ENCODE assay signal across 19 cellular contexts in genomic region chr12:128316981-128317526, GRCh38. TPM values are rescaled to one million over a fixed set of nuclear protein-coding genes. Genes with fewer than 3 reads are reported as not detected.
DNase-seq lines count a peak whose midpoint lies in the region; TF ChIP-seq lines count a peak whose summit lies in the region.
"Had no signal": no experiment of that assay in that cellular context is flagged by ENCODE, and none has a peak within 500 bp of the region (broad histone marks: within the 10 kb centered on the region; RNA-seq: fewer than 3 reads in every experiment).

No MANE protein-coding gene starts in this region.

- H3K27ac Mint-ChIP-seq in type B pancreatic cell, result no peak overlapping the region
- H3K27ac Mint-ChIP-seq in Caco-2 (ENCODE audit: unreplicated experiment), result no peak overlapping the region
- H3K27ac Mint-ChIP-seq: activated CD4-positive, alpha-beta T cell treated with anti-CD3 and anti-CD28 coated beads, Interleukin-2, amount 10 ng/mL, durations not matched to agents 24 days and 14 days; memory B cell; naive thymus-derived CD8-positive, alpha-beta T cell; progenitor cell of endocrine pancreas had no signal

- H3K4me3 ChIP-seq in Caco-2 (ENCODE audit: low read depth, low read length), result no peak overlapping the region

- H3K9me3 ChIP-seq in Caco-2, result no peaks in the 10 kb centered on the region; the same call in 1 of the 2 replicates

- H3K27me3 Mint-ChIP-seq in type B pancreatic cell (peaks cover 11% of the 10 kb centered on the region), Caco-2 (ENCODE audit: insufficient read depth, unreplicated experiment) (no peaks in the 10 kb centered on the region)
- H3K27me3 Mint-ChIP-seq: activated CD4-positive, alpha-beta T cell treated with anti-CD3 and anti-CD28 coated beads, Interleukin-2, amount 10 ng/mL, durations not matched to agents 24 days and 14 days had no signal

- no peak for TF ChIP-seq POLR2A in erythroblast (IDR thresholded peaks at IDR 0.05; ENCODE audit: low read length)

- POLR2A ChIA-PET in Caco-2 (lab: Charles Lee), result no interaction called here

- no peaks in the 10 kb centered on the region for H3K4me1 ChIP-seq in Caco-2

- no peaks in the 10 kb centered on the region for H3K27me3 ChIP-seq in Caco-2 (replicated peaks; ENCODE audit: control insufficient read depth, insufficient read depth, low read length)

- peaks cover 10% of the 10 kb centered on the region for H3K9me3 Mint-ChIP-seq in type B pancreatic cell
- peaks cover 14% of the 10 kb centered on the region for H3K9me3 Mint-ChIP-seq in Caco-2 (ENCODE audit: unreplicated experiment)

- TF ChIP-seq CTCF in type B pancreatic cell (conservative IDR thresholded peaks at IDR 0.05) (no peak), Caco-2 (IDR thresholded peaks at IDR 0.05; ENCODE audit: insufficient read depth in 1 of 2, low read depth in 1 of 2, low read length in 1 of 2, severe bottlenecking in 1 of 2, unreplicated experiment in 1 of 2) (no peak)

- CTCF ChIA-PET in Caco-2 (lab: Charles Lee), result no interaction called here

- peak in 54 of 76 experiments; percentile 3 to 99 (median 76) for DNase-seq in HUDEP-2 (lab: John Stamatoyannopoulos, UW; ENCODE audit: unreplicated experiment in 76 of 76)
- peak; percentile 6 to 22 for DNase-seq in erythroblast (lab: John Stamatoyannopoulos, UW)
- DNase-seq in inferior parietal cortex (ENCODE audit: extremely low spot score), result peak; percentile 15
- DNase-seq in type B pancreatic cell (ENCODE audit: extremely low spot score, unreplicated experiment), result no peak
- DNase-seq in Caco-2, result no peak
- DNase-seq in glomerular visceral epithelial cell (ENCODE audit: extremely low spot score), result no peak
- no peak for DNase-seq in DMS153 (lab: John Stamatoyannopoulos, UW)
- DNase-seq: activated CD4-positive, alpha-beta T cell treated with anti-CD3 and anti-CD28 coated beads, Interleukin-2, amount 10 ng/mL, durations not matched to agents 24 days and 14 days; activated CD8-positive, alpha-beta memory T cell treated with anti-CD3 and anti-CD28 coated beads, Interleukin-2, amount 50 U/mL, for 48 hours; activated effector memory CD4-positive, alpha-beta T cell treated with Interleukin-2 at 50 U/mL for 16 hours; caudate nucleus; naive thymus-derived CD8-positive, alpha-beta T cell; NCI-H1092; NCI-H2081; NCI-H510A; small intestine; stimulated activated CD4-positive, alpha-beta T cell treated with anti-CD3 and anti-CD28 coated beads, Interleukin-4, amount 100 ng/mL, for 4 hours had no signal

- H3K4me1 Mint-ChIP-seq in type B pancreatic cell (ENCODE audit: unreplicated experiment) (peaks cover 69% of the 10 kb centered on the region), Caco-2 (ENCODE audit: low read depth, unreplicated experiment) (no peaks in the 10 kb centered on the region)
- H3K4me1 Mint-ChIP-seq: activated CD4-positive, alpha-beta T cell treated with anti-CD3 and anti-CD28 coated beads, Interleukin-2, amount 10 ng/mL, durations not matched to agents 24 days and 14 days; memory B cell; naive thymus-derived CD8-positive, alpha-beta T cell had no signal

- BruUV-seq in Caco-2 (replicated peaks; lab: Mats Ljungman, UMichigan), result no TSS peak

- no peaks in the 10 kb centered on the region for H3K36me3 ChIP-seq in Caco-2 (ENCODE audit: control insufficient read depth, insufficient read depth, low read length)

- H3K36me3 Mint-ChIP-seq in type B pancreatic cell (peaks cover 16% of the 10 kb centered on the region), Caco-2 (ENCODE audit: insufficient read depth, unreplicated experiment) (no peaks in the 10 kb centered on the region)
- H3K36me3 Mint-ChIP-seq: memory B cell; naive thymus-derived CD8-positive, alpha-beta T cell had no signal

- H3K4me3 Mint-ChIP-seq in type B pancreatic cell, result peak overlapping the region; percentile 47
- no peak overlapping the region for H3K4me3 Mint-ChIP-seq in Caco-2 (ENCODE audit: unreplicated experiment)
- H3K4me3 Mint-ChIP-seq: activated CD4-positive, alpha-beta T cell treated with anti-CD3 and anti-CD28 coated beads, Interleukin-2, amount 10 ng/mL, durations not matched to agents 24 days and 14 days; memory B cell; naive thymus-derived CD8-positive, alpha-beta T cell had no signal

- intact Hi-C loops in Caco-2 (cut with micrococcal nuclease; ENCODE audit: unreplicated experiment), result no loop called here

RNA-seq across cellular contexts. Expression of gene TMEM132C, which starts 50.1 kb away (rescaled TPM):
- total RNA-seq in type B pancreatic cell (ENCODE audit: low replicate concordance) (4.3 and 61.8 TPM in 2 replicates), Caco-2 (2022) (not detected in 2 replicates)
- total RNA-seq: activated CD4-positive, alpha-beta T cell treated with anti-CD3 and anti-CD28 coated beads, Interleukin-2, amount 10 ng/mL, durations not matched to agents 24 days and 14 days; naive thymus-derived CD8-positive, alpha-beta T cell had no signal

Comparison
In these comparisons a context has a peak if more than half of its experiments do, and no peak if none do; other contexts are left out.
1. DNase-seq: peak in HUDEP-2 (54 of 76), erythroblast (2 of 2) and inferior parietal cortex (single experiment); none in type B pancreatic cell (single experiment), Caco-2 (0 of 2), glomerular visceral epithelial cell (single experiment) and DMS153 (single experiment).